8 cellular contexts compared by ENCODE assay signal in the genomic region with DNA sequence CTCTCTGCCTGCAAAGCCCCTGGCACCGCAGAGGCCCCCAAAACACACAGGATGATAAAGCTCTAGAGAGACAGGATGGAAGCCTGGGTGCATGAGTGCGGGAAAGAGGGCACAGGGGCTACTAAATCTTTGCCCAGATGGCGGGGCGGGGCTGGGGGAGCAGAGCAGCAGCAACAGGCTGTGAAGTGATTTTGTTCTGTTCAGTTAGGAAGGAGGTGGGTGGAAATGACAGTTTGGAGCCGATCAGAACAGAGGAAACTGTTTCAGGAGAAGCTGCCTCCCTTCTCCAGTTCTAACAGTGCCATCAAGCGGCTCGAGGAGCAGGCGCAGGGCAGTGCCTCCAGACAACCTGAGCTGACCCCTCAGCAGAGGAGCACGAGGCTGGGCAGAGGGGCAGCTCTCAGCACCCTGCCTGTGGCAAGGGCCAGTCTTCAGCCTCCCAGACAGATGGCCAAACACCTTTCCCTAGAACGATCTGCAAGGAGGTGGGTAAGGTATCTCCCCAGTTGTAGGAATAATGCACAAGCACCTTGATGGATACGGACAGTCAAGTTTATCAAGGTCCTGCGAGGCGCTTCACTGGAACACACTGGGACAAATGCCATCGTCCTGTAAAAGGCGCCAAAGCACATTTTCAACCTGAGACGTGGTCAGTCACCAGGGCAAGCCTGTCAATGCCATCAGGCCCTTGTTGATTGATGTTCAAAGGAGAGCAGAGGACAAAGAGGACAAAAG. TPM values are rescaled to one million over a fixed set of nuclear protein-coding genes. Genes with fewer than 3 reads are reported as not detected.
A peak's percentile ranks its signal among the peaks of the same experiment; 100 is the strongest.
DNase-seq lines count a peak whose midpoint lies in the region; ATAC-seq and TF ChIP-seq lines count a peak whose summit lies in the region.

No MANE protein-coding gene starts in this region.

- H3K27me3 Mint-ChIP-seq in activated CD4-positive, alpha-beta T cell treated with anti-CD3 and anti-CD28 coated beads for 36 hours: no peaks in the 10 kb centered on the region

- H3K27me3 ChIP-seq in colonic mucosa (no peaks in the 10 kb centered on the region), liver (ENCODE audit: control insufficient read depth in 4 of 4, insufficient read depth in 4 of 4, low read length in 3 of 4) (no peaks in the 10 kb centered on the region)

- no peaks in the 10 kb centered on the region for H3K36me3 Mint-ChIP-seq in activated CD4-positive, alpha-beta T cell treated with anti-CD3 and anti-CD28 coated beads for 36 hours (ENCODE audit: low read depth)

- peak; percentile 95 to 98 for TF ChIP-seq RAD21 in liver (IDR thresholded peaks at IDR 0.05)

- H3K27ac Mint-ChIP-seq in activated CD4-positive, alpha-beta T cell treated with anti-CD3 and anti-CD28 coated beads for 36 hours: peak overlapping the region; percentile 86

- H3K4me3 Mint-ChIP-seq in activated CD4-positive, alpha-beta T cell treated with anti-CD3 and anti-CD28 coated beads for 36 hours: peak overlapping the region; percentile 58

- peaks cover 9% of the 10 kb centered on the region for H3K4me1 ChIP-seq in colonic mucosa
- peaks cover 6 to 32% (median 25%) of the 10 kb centered on the region in 4 donors for H3K4me1 ChIP-seq in liver (ENCODE audit: control insufficient read depth in 4 of 4, insufficient read depth in 4 of 4, low read length in 3 of 4)

- WGBS in liver: 7% methylated on average over 16 of the region's 16 CpGs

- CTCF ChIA-PET in activated CD4-positive, alpha-beta T cell treated with anti-CD3 and anti-CD28 coated beads for 36 hours (lab: Charles Lee): interaction anchor here (0.6 to 2.2 kb wide), 41 partner anchors 9 to 1717 kb away, joined by 3 to 21 read pairs (median 4); no protein-coding TSS in a partner anchor

- H3K9ac ChIP-seq in colonic mucosa (ENCODE audit: low read depth in 2 of 2, low read length in 2 of 2): peak overlapping the region; percentile 65 to 91
- H3K9ac ChIP-seq in liver (ENCODE audit: low read depth in 1 of 2, low read length in 2 of 2): peak overlapping the region; percentile 78 to 85

- peak; percentile 93 for TF ChIP-seq CTCF in colonic mucosa (IDR thresholded peaks at IDR 0.05)
- peak; percentile 94 for TF ChIP-seq CTCF in liver (IDR thresholded peaks at IDR 0.05; ENCODE audit: low read depth, low read length, missing input control)

- peak; percentile 62 for ATAC-seq in GM18907 (IDR thresholded peaks at IDR 0.05; ENCODE audit: unreplicated experiment)
- peak; percentile 66 for ATAC-seq in HG03354 (IDR thresholded peaks at IDR 0.05; ENCODE audit: poor library complexity, severe bottlenecking, unreplicated experiment)
- ATAC-seq in activated CD4-positive, alpha-beta T cell treated with anti-CD3 and anti-CD28 coated beads for 36 hours: peak; percentile 90

- H3K36me3 ChIP-seq in colonic mucosa (no peaks in the 10 kb centered on the region), liver (ENCODE audit: control insufficient read depth in 4 of 4, insufficient read depth in 3 of 4, low read depth in 1 of 4, low read length in 3 of 4) (no peaks in the 10 kb centered on the region)

- DNase-seq in AG08395 (ENCODE audit: low spot score) (peak; percentile 82), NCI-H460 (ENCODE audit: extremely low read depth, low read depth) (peak; percentile 88), colonic mucosa (peak; percentile 87)
- peak; percentile 85 for DNase-seq in activated CD4-positive, alpha-beta T cell treated with anti-CD3 and anti-CD28 coated beads for 36 hours
- DNase-seq in stimulated activated CD4-positive, alpha-beta T cell treated with anti-CD3 and anti-CD28 coated beads, Interleukin-4, amount 100 ng/mL, for 4 hours: peak; percentile 51 to 69

- H3K9me3 ChIP-seq in colonic mucosa (no peaks in the 10 kb centered on the region), liver (ENCODE audit: control insufficient read depth in 4 of 4, low read length in 3 of 4) (no peaks in the 10 kb centered on the region)

- intact Hi-C loops in activated CD4-positive, alpha-beta T cell treated with anti-CD3 and anti-CD28 coated beads for 36 hours (cut with DNase I, micrococcal nuclease): loop anchor here (1.0 to 10.0 kb wide), 7 partner anchors 311 to 759 kb away; a partner anchor contains a TSS
- intact Hi-C loops in colonic mucosa (cut with DNase I): loop anchor here (5.0 to 10.0 kb wide), 3 partner anchors 121 to 476 kb away; no protein-coding TSS in a partner anchor

- H3K4me1 Mint-ChIP-seq in activated CD4-positive, alpha-beta T cell treated with anti-CD3 and anti-CD28 coated beads for 36 hours: peaks cover 22% of the 10 kb centered on the region

- no peaks in the 10 kb centered on the region for H3K9me3 Mint-ChIP-seq in activated CD4-positive, alpha-beta T cell treated with anti-CD3 and anti-CD28 coated beads for 36 hours (ENCODE audit: low read depth)

- POLR2A ChIA-PET in activated CD4-positive, alpha-beta T cell treated with anti-CD3 and anti-CD28 coated beads for 36 hours (lab: Charles Lee): interaction anchor here (0.6 to 0.7 kb wide), 2 partner anchors 60 to 472 kb away, joined by 3 to 4 read pairs; no protein-coding TSS in a partner anchor

- H3K4me3 ChIP-seq in colonic mucosa: no peak overlapping the region
- H3K4me3 ChIP-seq in liver (ENCODE audit: low read depth in 1 of 3, low read length in 3 of 3): peak overlapping the region in 1 of 3 donors; percentile 9

- peak overlapping the region; percentile 83 for H3K27ac ChIP-seq in colonic mucosa
- H3K27ac ChIP-seq in liver (ENCODE audit: low read depth in 1 of 2, low read length in 2 of 2): peak overlapping the region; percentile 90 to 94

TF ChIP-seq in liver, 16 proteins besides CTCF, POLR2A, EP300 and RAD21:
- TF ChIP-seq NR2F2 (IDR thresholded peaks at IDR 0.05) (no peak), SP1 (IDR thresholded peaks at IDR 0.05) (peak; percentile 71), YY1 (IDR thresholded peaks at IDR 0.05) (peak; percentile 29), TAF1 (conservative IDR thresholded peaks at IDR 0.05) (no peak), HNF4G (IDR thresholded peaks at IDR 0.05) (peak; percentile 33), HNF4A (conservative IDR thresholded peaks at IDR 0.05) (peak; percentile 60 to 67), FOXA2 (IDR thresholded peaks at IDR 0.05) (peak; percentile 32), EGR1 (IDR thresholded peaks at IDR 0.05; ENCODE audit: low read depth in 2 of 2) (peak in 1 of 2 donors; percentile 12), RXRA (IDR thresholded peaks at IDR 0.05) (peak; percentile 94 to 98)
- TF ChIP-seq, protein P1, sequence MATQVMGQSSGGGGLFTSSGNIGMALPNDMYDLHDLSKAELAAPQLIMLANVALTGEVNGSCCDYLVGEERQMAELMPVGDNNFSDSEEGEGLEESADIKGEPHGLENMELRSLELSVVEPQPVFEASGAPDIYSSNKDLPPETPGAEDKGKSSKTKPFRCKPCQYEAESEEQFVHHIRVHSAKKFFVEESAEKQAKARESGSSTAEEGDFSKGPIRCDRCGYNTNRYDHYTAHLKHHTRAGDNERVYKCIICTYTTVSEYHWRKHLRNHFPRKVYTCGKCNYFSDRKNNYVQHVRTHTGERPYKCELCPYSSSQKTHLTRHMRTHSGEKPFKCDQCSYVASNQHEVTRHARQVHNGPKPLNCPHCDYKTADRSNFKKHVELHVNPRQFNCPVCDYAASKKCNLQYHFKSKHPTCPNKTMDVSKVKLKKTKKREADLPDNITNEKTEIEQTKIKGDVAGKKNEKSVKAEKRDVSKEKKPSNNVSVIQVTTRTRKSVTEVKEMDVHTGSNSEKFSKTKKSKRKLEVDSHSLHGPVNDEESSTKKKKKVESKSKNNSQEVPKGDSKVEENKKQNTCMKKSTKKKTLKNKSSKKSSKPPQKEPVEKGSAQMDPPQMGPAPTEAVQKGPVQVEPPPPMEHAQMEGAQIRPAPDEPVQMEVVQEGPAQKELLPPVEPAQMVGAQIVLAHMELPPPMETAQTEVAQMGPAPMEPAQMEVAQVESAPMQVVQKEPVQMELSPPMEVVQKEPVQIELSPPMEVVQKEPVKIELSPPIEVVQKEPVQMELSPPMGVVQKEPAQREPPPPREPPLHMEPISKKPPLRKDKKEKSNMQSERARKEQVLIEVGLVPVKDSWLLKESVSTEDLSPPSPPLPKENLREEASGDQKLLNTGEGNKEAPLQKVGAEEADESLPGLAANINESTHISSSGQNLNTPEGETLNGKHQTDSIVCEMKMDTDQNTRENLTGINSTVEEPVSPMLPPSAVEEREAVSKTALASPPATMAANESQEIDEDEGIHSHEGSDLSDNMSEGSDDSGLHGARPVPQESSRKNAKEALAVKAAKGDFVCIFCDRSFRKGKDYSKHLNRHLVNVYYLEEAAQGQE (IDR thresholded peaks at IDR 0.05): peak; percentile 43
- TF ChIP-seq, protein P2, sequence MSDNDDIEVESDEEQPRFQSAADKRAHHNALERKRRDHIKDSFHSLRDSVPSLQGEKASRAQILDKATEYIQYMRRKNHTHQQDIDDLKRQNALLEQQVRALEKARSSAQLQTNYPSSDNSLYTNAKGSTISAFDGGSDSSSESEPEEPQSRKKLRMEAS (IDR thresholded peaks at IDR 0.05): peak; percentile 49

RNA-seq across cellular contexts. Expression of a gene that starts 44.9 kb away (rescaled TPM):
- total RNA-seq in NCI-H460 (2014; rRNA removed; shearing (Covaris generic)): 210 and 262 TPM in 2 replicates
- 79.4 and 129 TPM in 2 replicates for polyA plus RNA-seq in NCI-H460 (2014; cell fraction: nucleus; rRNA removed)
- total RNA-seq in activated CD4-positive, alpha-beta T cell treated with anti-CD3 and anti-CD28 coated beads for 36 hours: 100 to 1,000 TPM in 1 of 2 experiments, 10 to 100 TPM in 1; 62.1 to 148 TPM
- total RNA-seq in colonic mucosa: 100 to 1,000 TPM in 1 of 2 donors, 10 to 100 TPM in 1; 76.2 to 127 TPM
- 10 to 100 TPM; 34.9 to 43.3 TPM for total RNA-seq in liver
- 10 to 100 TPM; 33.4 to 74.4 TPM for polyA plus RNA-seq in liver
